3 cellular contexts compared by ENCODE assay signal in the genomic region with DNA sequence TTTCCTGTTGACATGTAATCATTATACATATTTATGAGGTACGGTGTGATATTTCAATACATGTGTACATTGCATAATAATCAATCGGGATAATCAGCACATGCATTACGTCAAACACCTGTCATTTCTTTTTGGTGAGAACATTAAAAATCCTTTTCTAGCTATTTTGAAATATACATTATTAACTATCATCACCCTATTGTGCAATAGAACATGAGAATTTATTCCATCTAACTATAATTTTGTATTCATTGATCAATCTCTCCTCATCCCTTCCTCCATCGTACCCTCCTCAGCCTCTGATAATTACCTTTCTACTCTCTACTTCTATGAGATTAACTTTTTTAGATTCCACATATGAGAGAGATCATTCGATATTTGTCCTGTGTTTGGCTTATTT.
TF ChIP-seq lines count a peak whose summit lies in the region.

No MANE protein-coding gene starts in this region.

TF ChIP-seq in HepG2, 621 proteins besides CTCF, POLR2A, EP300 and RAD21:
- TF ChIP-seq CEBPB (IDR thresholded peaks at IDR 0.05; ENCODE audit: borderline replicate concordance, low read depth, low read length) (peak; percentile 33; the same call in 1 of the 2 replicates), ATF7-NPFF (CRISPR knock-in tag; IDR thresholded peaks at IDR 0.05; ENCODE audit: low read depth) (no peak), AGO1 (IDR thresholded peaks at IDR 0.05; ENCODE audit: low read depth, low read length, poor library complexity, severe bottlenecking) (no peak)
- TF ChIP-seq, protein P1, sequence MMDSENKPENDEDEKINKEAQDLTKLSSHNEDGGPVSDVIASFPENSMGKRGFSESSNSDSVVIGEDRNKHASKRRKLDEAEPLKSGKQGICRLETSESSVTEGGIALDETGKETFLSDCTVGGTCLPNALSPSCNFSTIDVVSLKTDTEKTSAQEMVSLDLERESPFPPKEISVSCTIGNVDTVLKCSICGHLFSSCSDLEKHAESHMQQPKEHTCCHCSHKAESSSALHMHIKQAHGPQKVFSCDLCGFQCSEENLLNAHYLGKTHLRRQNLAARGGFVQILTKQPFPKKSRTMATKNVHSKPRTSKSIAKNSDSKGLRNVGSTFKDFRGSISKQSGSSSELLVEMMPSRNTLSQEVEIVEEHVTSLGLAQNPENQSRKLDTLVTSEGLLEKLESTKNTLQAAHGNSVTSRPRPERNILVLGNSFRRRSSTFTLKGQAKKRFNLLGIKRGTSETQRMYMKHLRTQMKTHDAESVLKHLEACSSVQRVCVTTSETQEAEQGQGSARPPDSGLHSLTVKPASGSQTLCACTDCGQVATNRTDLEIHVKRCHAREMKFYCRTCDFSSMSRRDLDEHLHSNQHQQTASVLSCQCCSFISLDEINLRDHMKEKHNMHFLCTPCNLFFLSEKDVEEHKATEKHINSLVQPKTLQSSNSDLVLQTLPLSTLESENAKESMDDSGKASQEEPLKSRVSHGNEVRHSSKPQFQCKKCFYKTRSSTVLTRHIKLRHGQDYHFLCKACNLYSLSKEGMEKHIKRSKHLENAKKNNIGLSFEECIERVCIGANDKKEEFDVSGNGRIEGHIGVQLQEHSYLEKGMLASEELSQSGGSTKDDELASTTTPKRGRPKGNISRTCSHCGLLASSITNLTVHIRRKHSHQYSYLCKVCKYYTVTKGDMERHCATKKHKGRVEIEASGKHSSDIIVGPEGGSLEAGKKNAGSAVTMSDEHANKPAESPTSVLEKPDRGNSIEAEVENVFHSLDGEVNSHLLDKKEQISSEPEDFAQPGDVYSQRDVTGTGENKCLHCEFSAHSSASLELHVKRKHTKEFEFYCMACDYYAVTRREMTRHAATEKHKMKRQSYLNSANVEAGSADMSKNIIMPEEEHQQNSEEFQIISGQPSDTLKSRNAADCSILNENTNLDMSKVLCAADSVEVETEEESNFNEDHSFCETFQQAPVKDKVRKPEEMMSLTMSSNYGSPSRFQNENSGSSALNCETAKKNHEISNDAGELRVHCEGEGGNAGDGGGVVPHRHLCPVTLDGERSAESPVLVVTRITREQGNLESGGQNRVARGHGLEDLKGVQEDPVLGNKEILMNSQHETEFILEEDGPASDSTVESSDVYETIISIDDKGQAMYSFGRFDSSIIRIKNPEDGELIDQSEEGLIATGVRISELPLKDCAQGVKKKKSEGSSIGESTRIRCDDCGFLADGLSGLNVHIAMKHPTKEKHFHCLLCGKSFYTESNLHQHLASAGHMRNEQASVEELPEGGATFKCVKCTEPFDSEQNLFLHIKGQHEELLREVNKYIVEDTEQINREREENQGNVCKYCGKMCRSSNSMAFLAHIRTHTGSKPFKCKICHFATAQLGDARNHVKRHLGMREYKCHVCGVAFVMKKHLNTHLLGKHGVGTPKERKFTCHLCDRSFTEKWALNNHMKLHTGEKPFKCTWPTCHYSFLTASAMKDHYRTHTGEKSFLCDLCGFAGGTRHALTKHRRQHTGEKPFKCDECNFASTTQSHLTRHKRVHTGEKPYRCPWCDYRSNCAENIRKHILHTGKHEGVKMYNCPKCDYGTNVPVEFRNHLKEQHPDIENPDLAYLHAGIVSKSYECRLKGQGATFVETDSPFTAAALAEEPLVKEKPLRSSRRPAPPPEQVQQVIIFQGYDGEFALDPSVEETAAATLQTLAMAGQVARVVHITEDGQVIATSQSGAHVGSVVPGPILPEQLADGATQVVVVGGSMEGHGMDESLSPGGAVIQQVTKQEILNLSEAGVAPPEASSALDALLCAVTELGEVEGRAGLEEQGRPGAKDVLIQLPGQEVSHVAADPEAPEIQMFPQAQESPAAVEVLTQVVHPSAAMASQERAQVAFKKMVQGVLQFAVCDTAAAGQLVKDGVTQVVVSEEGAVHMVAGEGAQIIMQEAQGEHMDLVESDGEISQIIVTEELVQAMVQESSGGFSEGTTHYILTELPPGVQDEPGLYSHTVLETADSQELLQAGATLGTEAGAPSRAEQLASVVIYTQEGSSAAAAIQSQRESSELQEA (CRISPR knock-in tag; IDR thresholded peaks at IDR 0.05; ENCODE audit: not compliant biosample characterization), result no peak

TF ChIP-seq in IMR-90, 13 proteins besides CTCF, POLR2A, EP300 and RAD21:
- peak; percentile 57; the same call in 1 of the 2 replicates for TF ChIP-seq CEBPB (IDR thresholded peaks at IDR 0.05; ENCODE audit: low read depth, low read length)
- TF ChIP-seq, protein P2, sequence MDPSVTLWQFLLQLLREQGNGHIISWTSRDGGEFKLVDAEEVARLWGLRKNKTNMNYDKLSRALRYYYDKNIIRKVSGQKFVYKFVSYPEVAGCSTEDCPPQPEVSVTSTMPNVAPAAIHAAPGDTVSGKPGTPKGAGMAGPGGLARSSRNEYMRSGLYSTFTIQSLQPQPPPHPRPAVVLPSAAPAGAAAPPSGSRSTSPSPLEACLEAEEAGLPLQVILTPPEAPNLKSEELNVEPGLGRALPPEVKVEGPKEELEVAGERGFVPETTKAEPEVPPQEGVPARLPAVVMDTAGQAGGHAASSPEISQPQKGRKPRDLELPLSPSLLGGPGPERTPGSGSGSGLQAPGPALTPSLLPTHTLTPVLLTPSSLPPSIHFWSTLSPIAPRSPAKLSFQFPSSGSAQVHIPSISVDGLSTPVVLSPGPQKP (IDR thresholded peaks at IDR 0.05; ENCODE audit: borderline replicate concordance, low read depth, low read length), result no peak
TF ChIP-seq in IMR-90: peak in this region for 1.

TF ChIP-seq in K562, 482 proteins besides CTCF, POLR2A, EP300 and RAD21:
- TF ChIP-seq CEBPB (tag; IDR thresholded peaks at IDR 0.05) (peak; percentile 72), CEBPG (CRISPR knock-in tag; IDR thresholded peaks at IDR 0.05) (no peak), CEBPG (tag; conservative IDR thresholded peaks at IDR 0.05 in 1 of 2, IDR thresholded peaks at IDR 0.05 in 1 of 2) (peak in 1 of 2 experiments; percentile 91; a peak in 2 of 4 replicates)
- TF ChIP-seq, protein P3, sequence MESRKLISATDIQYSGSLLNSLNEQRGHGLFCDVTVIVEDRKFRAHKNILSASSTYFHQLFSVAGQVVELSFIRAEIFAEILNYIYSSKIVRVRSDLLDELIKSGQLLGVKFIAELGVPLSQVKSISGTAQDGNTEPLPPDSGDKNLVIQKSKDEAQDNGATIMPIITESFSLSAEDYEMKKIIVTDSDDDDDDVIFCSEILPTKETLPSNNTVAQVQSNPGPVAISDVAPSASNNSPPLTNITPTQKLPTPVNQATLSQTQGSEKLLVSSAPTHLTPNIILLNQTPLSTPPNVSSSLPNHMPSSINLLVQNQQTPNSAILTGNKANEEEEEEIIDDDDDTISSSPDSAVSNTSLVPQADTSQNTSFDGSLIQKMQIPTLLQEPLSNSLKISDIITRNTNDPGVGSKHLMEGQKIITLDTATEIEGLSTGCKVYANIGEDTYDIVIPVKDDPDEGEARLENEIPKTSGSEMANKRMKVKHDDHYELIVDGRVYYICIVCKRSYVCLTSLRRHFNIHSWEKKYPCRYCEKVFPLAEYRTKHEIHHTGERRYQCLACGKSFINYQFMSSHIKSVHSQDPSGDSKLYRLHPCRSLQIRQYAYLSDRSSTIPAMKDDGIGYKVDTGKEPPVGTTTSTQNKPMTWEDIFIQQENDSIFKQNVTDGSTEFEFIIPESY (CRISPR knock-in tag; IDR thresholded peaks at IDR 0.05), result no peak
